In genomic region chr17:16272111-16272510, GRCh38 we compare ENCODE assay signal across 27 cellular contexts.
"Had no signal": no experiment of that assay in that cellular context is flagged by ENCODE, and none has a peak within 500 bp of the region (broad histone marks: within the 10 kb centered on the region; RNA-seq: fewer than 3 reads in every experiment).

No MANE protein-coding gene starts in this region.

- ATAC-seq: Panc1, Right ventricle myocardium inferior, SK-N-SH treated with all-trans-retinoic acid at 6 μM for 48 hours, T-cell had no signal

- H3K4me3 ChIP-seq: PC-9, SJCRH30, SK-N-MC had no signal

- H3K36me3 ChIP-seq: SJCRH30 had no signal

- H3K4me1 ChIP-seq: SJCRH30 had no signal

- DNase-seq: Karpas-422, MM.1S, MV-4-11, NCI-H1092, NCI-H1105, NCI-H1417 treated with DMSO at 0.1 percent for 48 hours, NCI-H1436 treated with DMSO at 0.1 percent for 48 hours, NCI-H1694 treated with DMSO at 0.1 percent for 48 hours, NCI-H187 treated with DMSO at 0.1 percent for 48 hours, NCI-H2029, NCI-H2081, NCI-H2227 treated with DMSO at 0.1 percent for 48 hours, NCI-H345, NCI-H446, NCI-H510A treated with DMSO at 0.1 percent for 48 hours, NCI-H524 treated with DMSO at 0.1 percent for 48 hours, NCI-H526 treated with DMSO at 0.1 percent for 48 hours, NCI-H774, PC-9, SHP77, SIG-M5, SJCRH30, T-cell had no signal
